In the genomic region with DNA sequence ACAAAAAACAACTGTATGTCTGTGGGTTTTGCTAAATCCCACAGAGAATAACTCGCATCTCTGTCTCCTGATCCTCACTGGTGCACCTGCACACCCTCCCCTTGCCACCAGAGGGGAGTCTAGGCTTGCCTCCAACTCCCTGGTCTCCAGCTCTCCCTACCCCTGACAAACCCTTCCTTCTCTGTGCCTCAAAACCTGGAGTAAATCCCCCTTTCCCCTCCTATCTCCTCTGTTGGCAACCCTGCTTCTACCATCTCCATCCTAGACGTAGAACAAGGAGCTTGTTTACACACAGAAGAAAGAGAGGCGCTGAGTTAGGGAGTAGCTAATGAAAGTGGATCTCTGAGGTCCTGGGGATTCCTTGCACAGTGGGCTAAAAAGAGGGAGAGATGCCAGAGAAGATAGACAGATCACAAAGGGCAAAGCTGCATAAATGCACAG, we compare ENCODE assay signal across 8 cellular contexts. TPM values are rescaled to one million over a fixed set of nuclear protein-coding genes. Genes with fewer than 3 reads are reported as not detected.
DNase-seq lines count a peak whose midpoint lies in the region; ATAC-seq and TF ChIP-seq lines count a peak whose summit lies in the region.

No MANE protein-coding gene starts in this region.

- H3K9me3 Mint-ChIP-seq in activated T-cell treated with anti-CD3 and anti-CD28 coated beads, Interleukin-2, amount 50 U/mL, for 72 hours: no peaks in the 10 kb centered on the region

- no peak overlapping the region for H3K4me3 ChIP-seq in fibroblast of the aortic adventitia (ENCODE audit: low read depth, low read length)

- TF ChIP-seq CTCF in fibroblast of the aortic adventitia (IDR thresholded peaks at IDR 0.05; ENCODE audit: insufficient read depth, low read length) (peak; percentile 96), omental fat pad (IDR thresholded peaks at IDR 0.05) (peak in 2 of 3 donors; percentile 24 to 31)

- H3K36me3 Mint-ChIP-seq in activated T-cell treated with anti-CD3 and anti-CD28 coated beads, Interleukin-2, amount 50 U/mL, for 72 hours (ENCODE audit: insufficient read depth in 2 of 2): no peaks in the 10 kb centered on the region

- H3K4me3 Mint-ChIP-seq in activated T-cell treated with anti-CD3 and anti-CD28 coated beads, Interleukin-2, amount 50 U/mL, for 72 hours: peak overlapping the region; percentile 15

- H3K27ac Mint-ChIP-seq in activated T-cell treated with anti-CD3 and anti-CD28 coated beads, Interleukin-2, amount 50 U/mL, for 72 hours: no peak overlapping the region

- peak; percentile 71 for DNase-seq in AG08396 (ENCODE audit: low spot score)
- DNase-seq in HuH-7.5 (ENCODE audit: low spot score): peak; percentile 81
- peak; percentile 6 for DNase-seq in OCI-M2 (lab: John Stamatoyannopoulos, UW; ENCODE audit: unreplicated experiment)
- DNase-seq in activated T-cell treated with anti-CD3 and anti-CD28 coated beads, Interleukin-2, amount 50 U/mL, for 72 hours: peak; percentile 71 to 74
- DNase-seq in fibroblast of the aortic adventitia (ENCODE audit: low read depth): peak; percentile 76
- DNase-seq in omental fat pad (ENCODE audit: low spot score): no peak

- ATAC-seq in GM18502 (IDR thresholded peaks at IDR 0.05; ENCODE audit: poor library complexity, unreplicated experiment) (peak; percentile 61), omental fat pad (ENCODE audit: low FRiP score) (peak; percentile 62), HG03565 (IDR thresholded peaks at IDR 0.05; ENCODE audit: unreplicated experiment) (no peak)
- ATAC-seq in activated T-cell treated with anti-CD3 and anti-CD28 coated beads, Interleukin-2, amount 50 U/mL, for 72 hours (replicated peaks in 1 of 2): peak; percentile 78

- no peaks in the 10 kb centered on the region for H3K27me3 Mint-ChIP-seq in activated T-cell treated with anti-CD3 and anti-CD28 coated beads, Interleukin-2, amount 50 U/mL, for 72 hours (ENCODE audit: low read depth)

- H3K4me1 Mint-ChIP-seq in activated T-cell treated with anti-CD3 and anti-CD28 coated beads, Interleukin-2, amount 50 U/mL, for 72 hours (ENCODE audit: low read depth): peaks cover 30% of the 10 kb centered on the region

RNA-seq across cellular contexts. Expression of gene MBLAC1, which starts 6.0 kb away (rescaled TPM):
- total RNA-seq in activated T-cell treated with anti-CD3 and anti-CD28 coated beads, Interleukin-2, amount 50 U/mL, for 72 hours: 1 to 10 TPM; 3.2 to 3.4 TPM
- 1.9 and 4.2 TPM in 2 replicates for total RNA-seq in fibroblast of the aortic adventitia (ENCODE audit: low replicate concordance)
- 1 to 10 TPM; 1.3 to 2.9 (median 1.7) TPM for total RNA-seq in omental fat pad

RNA-seq across cellular contexts. Expression of gene CNPY4, which starts 13.3 kb away (rescaled TPM):
- total RNA-seq in activated T-cell treated with anti-CD3 and anti-CD28 coated beads, Interleukin-2, amount 50 U/mL, for 72 hours: 10 to 100 TPM; 11.1 to 18.8 TPM
- total RNA-seq in fibroblast of the aortic adventitia (ENCODE audit: low replicate concordance) (25.4 and 54.5 TPM in 2 replicates), omental fat pad (10 to 100 TPM in 2 of 4 donors, 1 to 10 TPM in 2; 5.8 to 18.6 (median 9.6) TPM)

RNA-seq across cellular contexts. Expression of gene TAF6, which starts 13.6 kb away (rescaled TPM):
- 10 to 100 TPM; 76.7 to 88.1 TPM for total RNA-seq in activated T-cell treated with anti-CD3 and anti-CD28 coated beads, Interleukin-2, amount 50 U/mL, for 72 hours
- 38.6 and 42.7 TPM in 2 replicates for total RNA-seq in fibroblast of the aortic adventitia (ENCODE audit: low replicate concordance)
- total RNA-seq in omental fat pad: 10 to 100 TPM; 21.0 to 37.5 (median 30.3) TPM

RNA-seq across cellular contexts. Expression of gene LAMTOR4, which starts 16.0 kb away (rescaled TPM):
- total RNA-seq in activated T-cell treated with anti-CD3 and anti-CD28 coated beads, Interleukin-2, amount 50 U/mL, for 72 hours: 100 to 1,000 TPM; 130 to 134 TPM
- total RNA-seq in fibroblast of the aortic adventitia (ENCODE audit: low replicate concordance) (82.2 and 316 TPM in 2 replicates), omental fat pad (100 to 1,000 TPM; 183 to 194 (median 184) TPM)

RNA-seq across cellular contexts. Expression of gene TRAPPC14, which starts 25.8 kb away (rescaled TPM):
- total RNA-seq in activated T-cell treated with anti-CD3 and anti-CD28 coated beads, Interleukin-2, amount 50 U/mL, for 72 hours: 10 to 100 TPM; 22.1 to 28.8 TPM
- total RNA-seq in fibroblast of the aortic adventitia (ENCODE audit: low replicate concordance): 3.5 and 10.0 TPM in 2 replicates
- total RNA-seq in omental fat pad: 10 to 100 TPM in 2 of 4 donors, 1 to 10 TPM in 2; 5.7 to 13.2 (median 10.6) TPM
